In the genomic region with DNA sequence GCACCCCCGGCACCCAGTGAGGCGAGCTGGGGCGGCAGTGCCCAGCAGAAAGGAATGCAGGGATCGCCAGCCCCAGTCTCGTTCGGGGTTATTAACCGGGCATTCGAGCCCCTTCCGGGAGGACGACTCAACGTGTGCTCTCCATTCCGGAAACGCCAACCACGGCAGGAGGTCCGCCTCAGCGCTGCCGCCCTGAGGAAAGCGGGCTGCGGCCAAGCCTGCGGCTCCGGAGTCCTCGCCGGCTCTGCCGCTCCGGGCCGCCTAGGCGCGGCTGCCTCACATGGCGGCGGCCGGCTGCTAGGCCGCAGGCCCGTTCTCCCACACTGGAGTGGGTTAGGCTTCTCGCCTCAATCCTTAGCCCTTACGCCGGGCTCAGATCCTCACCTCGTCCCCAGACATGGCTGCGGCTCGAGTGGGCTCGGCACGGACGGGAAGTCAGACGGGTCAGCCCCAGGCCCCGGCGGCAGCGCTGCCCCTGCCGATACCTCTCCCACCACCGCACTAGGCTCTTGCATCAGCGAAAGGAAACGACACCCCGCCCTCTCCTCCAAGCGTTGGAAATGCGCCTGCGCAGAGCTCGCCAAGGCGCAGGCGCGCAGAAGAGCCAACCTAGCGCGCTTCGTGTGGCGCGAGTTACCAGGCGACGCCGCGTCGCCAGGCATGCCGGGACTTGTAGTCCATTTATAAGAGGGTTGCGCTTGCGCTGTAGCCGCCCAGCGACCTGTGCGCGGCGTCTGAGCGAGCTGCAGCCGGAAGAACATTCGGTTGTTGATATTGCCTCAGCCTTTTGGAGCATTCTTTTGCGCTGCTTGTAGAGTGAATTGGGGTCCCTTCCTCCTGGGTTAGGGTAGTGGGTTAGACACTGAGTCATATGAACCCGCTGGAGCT, we compare ENCODE assay signal across 1 cellular context.
TF ChIP-seq lines count a peak whose summit lies in the region.

A gene with protein sequence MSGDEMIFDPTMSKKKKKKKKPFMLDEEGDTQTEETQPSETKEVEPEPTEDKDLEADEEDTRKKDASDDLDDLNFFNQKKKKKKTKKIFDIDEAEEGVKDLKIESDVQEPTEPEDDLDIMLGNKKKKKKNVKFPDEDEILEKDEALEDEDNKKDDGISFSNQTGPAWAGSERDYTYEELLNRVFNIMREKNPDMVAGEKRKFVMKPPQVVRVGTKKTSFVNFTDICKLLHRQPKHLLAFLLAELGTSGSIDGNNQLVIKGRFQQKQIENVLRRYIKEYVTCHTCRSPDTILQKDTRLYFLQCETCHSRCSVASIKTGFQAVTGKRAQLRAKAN (minus strand): TSS at position 532 of the 888 bp plus-strand sequence. CDS start 133 bp downstream, at position 399.

TF ChIP-seq in SK-N-SH, 30 proteins besides CTCF, POLR2A, EP300 and RAD21 (continued from another document):
- peak; percentile 48; the same call in 1 of the 2 replicates for TF ChIP-seq FOXJ3 (CRISPR knock-in tag; IDR thresholded peaks at IDR 0.05)
- TF ChIP-seq FOXM1 (IDR thresholded peaks at IDR 0.05; ENCODE audit: low read depth) = no peak
- TF ChIP-seq POLR2AphosphoS5 (IDR thresholded peaks at IDR 0.05; ENCODE audit: low read depth, low read length) = peak; percentile 94
- peak; percentile 85 for TF ChIP-seq CHD2 (IDR thresholded peaks at IDR 0.05; ENCODE audit: low read length, partially characterized antibody)
- TF ChIP-seq RCOR1 (IDR thresholded peaks at IDR 0.05; ENCODE audit: low read length) = 0 out of 2 replicates have a peak, but pooled peaks have one; percentile 28
